13 cellular contexts compared by ENCODE assay signal in the genomic region with DNA sequence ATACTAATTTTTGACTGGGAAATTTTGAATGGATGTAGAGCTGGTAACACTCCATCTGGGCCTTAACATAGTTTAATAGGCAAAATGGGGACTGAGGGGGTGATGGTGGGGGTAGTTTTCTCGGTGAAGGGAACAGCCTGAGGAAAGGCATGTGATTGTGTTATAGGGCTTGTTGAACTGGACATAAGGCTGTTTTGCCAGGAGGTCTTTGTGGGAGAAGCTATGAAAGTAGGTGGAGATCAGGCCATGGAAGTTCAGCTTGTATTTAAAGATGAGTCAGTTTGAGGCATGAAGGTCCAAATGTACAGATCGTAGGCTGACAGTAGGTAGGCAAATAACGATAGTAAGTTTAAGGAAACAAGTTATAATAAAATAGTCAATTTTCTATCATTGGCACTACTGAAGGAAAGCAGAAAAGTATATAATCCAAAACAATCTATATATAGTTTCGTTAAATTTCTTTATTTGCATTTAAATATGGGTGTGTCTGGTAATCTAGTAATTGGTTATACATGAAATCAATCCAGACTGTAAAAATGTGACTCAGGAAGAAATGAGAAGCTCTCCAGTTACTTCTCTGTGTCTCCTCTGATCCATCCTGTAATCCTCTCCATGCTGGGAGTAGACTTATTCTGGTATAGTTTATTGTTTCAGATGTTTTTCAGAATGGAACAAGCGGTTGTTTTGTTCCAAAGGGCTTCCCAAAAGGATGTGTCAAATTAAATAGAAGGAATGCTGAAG. TPM values are rescaled to one million over a fixed set of nuclear protein-coding genes. Genes with fewer than 3 reads are reported as not detected.
DNase-seq lines count a peak whose midpoint lies in the region; ATAC-seq, FAIRE-seq and TF ChIP-seq lines count a peak whose summit lies in the region.
"Had no signal": no experiment of that assay in that cellular context is flagged by ENCODE, and none has a peak within 500 bp of the region (broad histone marks: within the 10 kb centered on the region; RNA-seq: fewer than 3 reads in every experiment).

No MANE protein-coding gene starts in this region.

- H3K9ac ChIP-seq in Loucy (ENCODE audit: low read depth, low read length, poor library complexity, severe bottlenecking) (no peak overlapping the region), neural progenitor cell (no peak overlapping the region)

- peak; percentile 21 for FAIRE-seq in colon (lab: Jason Lieb, UNC)

- H3K9me3 Mint-ChIP-seq in activated CD4-positive, alpha-beta T cell treated with anti-CD3 and anti-CD28 coated beads, Interleukin-2, amount 10 ng/mL, durations not matched to agents 24 days and 14 days, result no peaks in the 10 kb centered on the region
- peaks cover 2% of the 10 kb centered on the region for H3K9me3 Mint-ChIP-seq in neural progenitor cell

- H3K9me3 ChIP-seq in Loucy (ENCODE audit: insufficient read depth, low read depth, low read length), result no peaks in the 10 kb centered on the region
- no peaks in the 10 kb centered on the region for H3K9me3 ChIP-seq in neural progenitor cell (ENCODE audit: low read depth)
- H3K9me3 ChIP-seq: SJCRH30, vagina had no signal

- H4K20me1 ChIP-seq in Loucy (ENCODE audit: insufficient read depth, low read length, poor library complexity, severe bottlenecking), result peaks cover 12% of the 10 kb centered on the region
- peaks cover 62% of the 10 kb centered on the region for H4K20me1 ChIP-seq in neural progenitor cell (ENCODE audit: low read depth)

- H3K79me2 ChIP-seq in Loucy (ENCODE audit: insufficient read depth, low read length) (peaks cover 63% of the 10 kb centered on the region), neural progenitor cell (ENCODE audit: low read depth) (peaks cover 72% of the 10 kb centered on the region)

- no peak overlapping the region for H2AFZ ChIP-seq in Loucy (ENCODE audit: low read length)
- no peak overlapping the region for H2AFZ ChIP-seq in neural progenitor cell (replicated peaks)

- peak overlapping the region; percentile 8 for H3K4me3 Mint-ChIP-seq in activated CD4-positive, alpha-beta T cell treated with anti-CD3 and anti-CD28 coated beads, Interleukin-2, amount 10 ng/mL, durations not matched to agents 24 days and 14 days
- H3K4me3 Mint-ChIP-seq in neural progenitor cell, result peak overlapping the region; percentile 18

- no peaks in the 10 kb centered on the region for H3K27me3 Mint-ChIP-seq in activated CD4-positive, alpha-beta T cell treated with anti-CD3 and anti-CD28 coated beads, Interleukin-2, amount 10 ng/mL, durations not matched to agents 24 days and 14 days
- H3K27me3 Mint-ChIP-seq in neural progenitor cell (ENCODE audit: insufficient read depth, low read depth), result peaks cover 2% of the 10 kb centered on the region

- H3K4me2 ChIP-seq in Loucy (ENCODE audit: low read depth, low read length, poor library complexity, severe bottlenecking) (peak overlapping the region; percentile 66), neural progenitor cell (peak overlapping the region; percentile 97)

- no peak for DNase-seq in activated CD4-positive, alpha-beta T cell treated with anti-CD3 and anti-CD28 coated beads, Interleukin-2, amount 10 ng/mL, durations not matched to agents 24 days and 14 days
- no peak for DNase-seq in activated CD4-positive, alpha-beta T cell treated with anti-CD3 and anti-CD28 coated beads, Interleukin-2, amount 50 U/mL, for 48 hours
- DNase-seq in neural progenitor cell (ENCODE audit: low spot score), result peak; percentile 7
- no peak for DNase-seq in SHP77 (lab: John Stamatoyannopoulos, UW)
- no peak for DNase-seq in stimulated activated CD4-positive, alpha-beta T cell treated with anti-CD3 and anti-CD28 coated beads, Interleukin-2, amount 100 ng/mL, for 24 hours
- DNase-seq: activated CD4-positive, CD25-positive, alpha-beta regulatory T cell treated with anti-CD3 and anti-CD28 coated beads, Interleukin-2, amount 50 U/mL, for 72 hours; kidney glomerular epithelial cell; NCI-H1105 had no signal

- TF ChIP-seq CTCF in Loucy (conservative IDR thresholded peaks at IDR 0.05; ENCODE audit: low read length) (no peak), neural progenitor cell (IDR thresholded peaks at IDR 0.05) (no peak)

- no peaks in the 10 kb centered on the region for H3K27me3 ChIP-seq in Loucy (ENCODE audit: insufficient read depth, low read length, poor library complexity, severe bottlenecking)
- H3K27me3 ChIP-seq in neural progenitor cell, result no peaks in the 10 kb centered on the region
- H3K27me3 ChIP-seq: SJCRH30, vagina had no signal

- peaks cover 12% of the 10 kb centered on the region for H3K36me3 Mint-ChIP-seq in activated CD4-positive, alpha-beta T cell treated with anti-CD3 and anti-CD28 coated beads, Interleukin-2, amount 10 ng/mL, durations not matched to agents 24 days and 14 days (ENCODE audit: low read depth)
- peaks cover 6% of the 10 kb centered on the region for H3K36me3 Mint-ChIP-seq in neural progenitor cell

- H3K36me3 ChIP-seq in Loucy (ENCODE audit: insufficient read depth, low read length), result no peaks in the 10 kb centered on the region
- H3K36me3 ChIP-seq in neural progenitor cell, result no peaks in the 10 kb centered on the region
- H3K36me3 ChIP-seq: SJCRH30, vagina had no signal

- peak overlapping the region; percentile 42 for H3K27ac Mint-ChIP-seq in activated CD4-positive, alpha-beta T cell treated with anti-CD3 and anti-CD28 coated beads, Interleukin-2, amount 10 ng/mL, durations not matched to agents 24 days and 14 days
- no peak overlapping the region for H3K27ac Mint-ChIP-seq in neural progenitor cell

- H3K4me1 Mint-ChIP-seq in activated CD4-positive, alpha-beta T cell treated with anti-CD3 and anti-CD28 coated beads, Interleukin-2, amount 10 ng/mL, durations not matched to agents 24 days and 14 days, result peaks cover 53% of the 10 kb centered on the region
- peaks cover 26% of the 10 kb centered on the region for H3K4me1 Mint-ChIP-seq in neural progenitor cell

- intact Hi-C loops in activated CD4-positive, alpha-beta T cell treated with anti-CD3 and anti-CD28 coated beads, Interleukin-2, amount 10 ng/mL, durations not matched to agents 24 days and 14 days (cut with micrococcal nuclease), result loop anchor here (5.0 kb wide), 1 partner anchor 98 kb away; no protein-coding TSS in a partner anchor

- ATAC-seq in HG02973 (IDR thresholded peaks at IDR 0.05; ENCODE audit: unreplicated experiment), result no peak

- peaks cover 36% of the 10 kb centered on the region for H3K4me1 ChIP-seq in Loucy (ENCODE audit: insufficient read depth, low read length, poor library complexity, severe bottlenecking)
- peaks cover 33% of the 10 kb centered on the region for H3K4me1 ChIP-seq in neural progenitor cell

- H3F3A ChIP-seq in Loucy (ENCODE audit: low read depth) (no peaks in the 10 kb centered on the region), neural progenitor cell (ENCODE audit: low read depth) (peaks cover 13% of the 10 kb centered on the region)

- H3K9me2 ChIP-seq in Loucy (replicated peaks; ENCODE audit: low read depth, low read length), result no peaks in the 10 kb centered on the region

- peak overlapping the region; percentile 46 for H3K4me3 ChIP-seq in Loucy (ENCODE audit: low read length, poor library complexity, severe bottlenecking)
- H3K4me3 ChIP-seq in neural progenitor cell, result peak overlapping the region; percentile 91
- H3K4me3 ChIP-seq: SJCRH30, vagina had no signal

- H3K27ac ChIP-seq in neural progenitor cell, result no peak overlapping the region
- H3K27ac ChIP-seq: SJCRH30, vagina had no signal

RNA-seq across cellular contexts. Expression of a gene that starts 2.8 kb away (rescaled TPM):
- 36.6 and 40.0 TPM in 2 replicates for total RNA-seq in activated CD4-positive, alpha-beta T cell treated with anti-CD3 and anti-CD28 coated beads, Interleukin-2, amount 10 ng/mL, durations not matched to agents 24 days and 14 days
- total RNA-seq in neural progenitor cell (ENCODE audit: low replicate concordance), result 86.1 and 96.7 TPM in 2 replicates
